ENCODE assay signal across 1 cellular context in genomic region chr1:154906621-154907081, GRCh38.
TF ChIP-seq lines count a peak whose summit lies in the region.

No MANE protein-coding gene starts in this region.

TF ChIP-seq in WTC11, 78 proteins besides CTCF, POLR2A, EP300 and RAD21 (continued from another document):
- TF ChIP-seq IRF1 (CRISPR knock-in tag; IDR thresholded peaks at IDR 0.05) (no peak), PREB (CRISPR knock-in tag; IDR thresholded peaks at IDR 0.05; ENCODE audit: borderline replicate concordance) (no peak), CREM (CRISPR knock-in tag; IDR thresholded peaks at IDR 0.05) (no peak), USF1 (CRISPR knock-in tag; IDR thresholded peaks at IDR 0.05) (no peak), JAZF1 (CRISPR knock-in tag; IDR thresholded peaks at IDR 0.05) (no peak), TP53 (CRISPR knock-in tag; IDR thresholded peaks at IDR 0.05) (no peak), MYBL2 (CRISPR knock-in tag; IDR thresholded peaks at IDR 0.05) (no peak), ATF6 (CRISPR knock-in tag; IDR thresholded peaks at IDR 0.05) (no peak), CREB1 (CRISPR knock-in tag; IDR thresholded peaks at IDR 0.05) (no peak), PRRX2 (CRISPR knock-in tag; IDR thresholded peaks at IDR 0.05) (no peak), ZNF396 (CRISPR knock-in tag; IDR thresholded peaks at IDR 0.05; ENCODE audit: borderline replicate concordance) (no peak), ZNF232 (CRISPR knock-in tag; IDR thresholded peaks at IDR 0.05) (no peak), ZBTB21 (CRISPR knock-in tag; IDR thresholded peaks at IDR 0.05; ENCODE audit: borderline replicate concordance) (no peak), ZNF671 (CRISPR knock-in tag; IDR thresholded peaks at IDR 0.05) (no peak), ZNF281 (CRISPR knock-in tag; IDR thresholded peaks at IDR 0.05) (no peak), NFE2L1 (CRISPR knock-in tag; IDR thresholded peaks at IDR 0.05) (no peak)
TF ChIP-seq in WTC11: peak in this region for 0.
